ENCODE assay signal across 21 cellular contexts in the genomic region with DNA sequence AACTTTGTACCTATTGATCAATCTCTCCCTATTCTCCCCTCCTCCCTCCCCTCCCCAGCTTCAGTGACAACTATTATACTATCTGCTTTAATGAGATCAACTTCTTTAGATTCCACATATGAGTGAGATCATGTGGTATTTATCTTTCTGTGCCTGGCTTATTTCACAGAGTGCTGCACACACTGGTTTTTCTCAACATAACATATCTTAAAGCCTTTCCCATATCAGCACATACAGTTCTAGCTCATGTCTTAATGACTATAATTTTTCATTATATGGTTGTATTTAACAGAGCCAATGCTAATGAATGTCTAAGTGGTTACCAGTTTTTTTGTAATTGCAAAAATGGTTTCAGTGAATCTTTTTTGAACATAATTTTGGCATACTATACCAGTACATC.
"Had no signal": no experiment of that assay in that cellular context is flagged by ENCODE, and none has a peak within 500 bp of the region (broad histone marks: within the 10 kb centered on the region; RNA-seq: fewer than 3 reads in every experiment).

No MANE protein-coding gene starts in this region.

- H3K36me3 ChIP-seq: MG63 had no signal

- H3K4me3 ChIP-seq: MG63 had no signal

- H3K27me3 ChIP-seq: MG63 had no signal

- H3K9me3 ChIP-seq: MG63 had no signal

- ATAC-seq: T-helper 17 cell had no signal

- DNase-seq: IMR-90, Karpas-422, KG1, MG63, NCI-H1092, NCI-H1105 treated with DMSO at 0.1 percent for 48 hours, NCI-H1417 treated with DMSO at 0.1 percent for 48 hours, NCI-H146, NCI-H1694 treated with DMSO at 0.1 percent for 48 hours, NCI-H2029, NCI-H2081 treated with DMSO at 0.1 percent for 48 hours, NCI-H2171, NCI-H226, NCI-H446, NCI-H510A, NCI-H526, Right ventricle myocardium superior, RPMI8226, T-helper 1 cell, T-helper 17 cell had no signal

- H3K4me3 Mint-ChIP-seq: T-helper 17 cell had no signal

- H3K27me3 Mint-ChIP-seq: T-helper 17 cell had no signal

- H3K27ac Mint-ChIP-seq: T-helper 17 cell had no signal

- H3K4me1 Mint-ChIP-seq: T-helper 17 cell had no signal

- FAIRE-seq: RCC 7860 had no signal
